8 cellular contexts compared by ENCODE assay signal in the genomic region with DNA sequence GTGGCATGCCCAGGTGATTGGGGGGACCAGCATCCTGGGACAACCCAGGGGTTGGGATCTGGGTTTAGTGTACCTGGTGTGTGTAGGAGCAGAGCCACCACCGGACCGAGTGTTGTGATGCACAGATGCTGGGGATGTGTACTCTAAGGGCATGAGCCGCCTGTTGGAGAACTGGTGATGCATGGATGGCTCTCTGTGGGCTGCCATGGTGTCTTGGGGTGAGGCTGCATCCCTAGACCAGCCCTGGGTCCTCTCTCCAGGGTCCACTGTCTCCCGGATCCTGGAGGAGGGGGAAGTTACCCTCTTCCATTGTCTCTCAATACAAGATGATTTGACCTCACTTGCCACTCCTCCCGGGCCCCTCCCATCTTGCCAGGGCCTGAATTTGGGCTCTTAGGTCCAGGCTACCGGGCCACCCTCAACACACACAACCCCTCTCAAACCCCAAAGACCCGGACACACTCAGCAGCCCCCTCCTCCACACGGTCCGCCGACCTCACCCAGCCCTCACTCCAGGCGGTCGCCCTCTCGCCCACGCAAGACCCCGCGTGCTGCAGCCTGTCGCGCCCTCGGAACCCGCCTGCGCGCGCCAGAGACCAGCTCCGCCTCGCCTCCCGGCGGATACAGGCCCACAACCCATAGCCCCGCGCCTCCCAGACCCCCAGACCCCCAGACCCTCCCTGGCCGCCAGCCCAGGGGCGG.
DNase-seq lines count a peak whose midpoint lies in the region; ATAC-seq, FAIRE-seq and TF ChIP-seq lines count a peak whose summit lies in the region.

No MANE protein-coding gene starts in this region.

- H3K27me3 Mint-ChIP-seq in stimulated activated naive CD8-positive, alpha-beta T cell treated with anti-CD3 and anti-CD28 coated beads, Interleukin-15, Interleukin-2, amounts not matched to agents 100 ng/mL and 50 ng/mL, for 24 hours, result peaks cover 4% of the 10 kb centered on the region

- DNase-seq in GM03348 (ENCODE audit: low spot score), result peak; percentile 44
- DNase-seq in HTR-8/SVneo (ENCODE audit: insufficient read length, low spot score), result peak; percentile 7
- no peak for DNase-seq in brain microvascular endothelial cell
- peak; percentile 48 for DNase-seq in islet precursor cell
- no peak for DNase-seq in NCI-H1417 treated with DMSO at 0.1 percent for 48 hours (lab: John Stamatoyannopoulos, UW)
- no peak for DNase-seq in NCI-H526 (lab: John Stamatoyannopoulos, UW)

- H3K36me3 Mint-ChIP-seq in stimulated activated naive CD8-positive, alpha-beta T cell treated with anti-CD3 and anti-CD28 coated beads, Interleukin-15, Interleukin-2, amounts not matched to agents 100 ng/mL and 50 ng/mL, for 24 hours (ENCODE audit: low read depth), result no peaks in the 10 kb centered on the region

- no peak overlapping the region for H3K27ac Mint-ChIP-seq in stimulated activated naive CD8-positive, alpha-beta T cell treated with anti-CD3 and anti-CD28 coated beads, Interleukin-15, Interleukin-2, amounts not matched to agents 100 ng/mL and 50 ng/mL, for 24 hours

- peak overlapping the region; percentile 9 for H3K27ac ChIP-seq in brain microvascular endothelial cell

- H3K4me3 ChIP-seq in brain microvascular endothelial cell (ENCODE audit: low read depth, low read length), result peak overlapping the region; percentile 63

- in situ Hi-C loops in brain microvascular endothelial cell (cut with HindIII; ENCODE audit: low pct_ligation_motif_present, low sequenced_read_pairs), result no loop called here

- FAIRE-seq in HTR-8/SVneo (lab: Jason Lieb, UNC), result no peak

- no peaks in the 10 kb centered on the region for H3K27me3 ChIP-seq in brain microvascular endothelial cell (replicated peaks)

- H3K9me3 Mint-ChIP-seq in stimulated activated naive CD8-positive, alpha-beta T cell treated with anti-CD3 and anti-CD28 coated beads, Interleukin-15, Interleukin-2, amounts not matched to agents 100 ng/mL and 50 ng/mL, for 24 hours, result no peaks in the 10 kb centered on the region

- peak overlapping the region; percentile 77 for H3K4me3 Mint-ChIP-seq in stimulated activated naive CD8-positive, alpha-beta T cell treated with anti-CD3 and anti-CD28 coated beads, Interleukin-15, Interleukin-2, amounts not matched to agents 100 ng/mL and 50 ng/mL, for 24 hours

- no peak for TF ChIP-seq CTCF in brain microvascular endothelial cell (IDR thresholded peaks at IDR 0.05; ENCODE audit: low read depth, low read length, missing control alignments)

- peaks cover 3% of the 10 kb centered on the region for H3K4me1 Mint-ChIP-seq in stimulated activated naive CD8-positive, alpha-beta T cell treated with anti-CD3 and anti-CD28 coated beads, Interleukin-15, Interleukin-2, amounts not matched to agents 100 ng/mL and 50 ng/mL, for 24 hours (ENCODE audit: low read depth)

- no peak for ATAC-seq in HG02840 (IDR thresholded peaks at IDR 0.05; ENCODE audit: low FRiP score, unreplicated experiment)

- no peaks in the 10 kb centered on the region for H3K36me3 ChIP-seq in brain microvascular endothelial cell (replicated peaks)

Comparison
In these comparisons a context has a peak if more than half of its experiments do, and no peak if none do; other contexts are left out.
1. DNase-seq: peak in GM03348 (single experiment), HTR-8/SVneo (single experiment) and islet precursor cell (single experiment); none in brain microvascular endothelial cell (single experiment), NCI-H1417 treated with DMSO at 0.1 percent for 48 hours (single experiment) and NCI-H526 (0 of 2).